Comparison of ENCODE assay signal across 8 cellular contexts in genomic region chr11:44565008-44565745, GRCh38. TPM values are rescaled to one million over a fixed set of nuclear protein-coding genes. Genes with fewer than 3 reads are reported as not detected.
DNase-seq lines count a peak whose midpoint lies in the region; ATAC-seq and TF ChIP-seq lines count a peak whose summit lies in the region.

TSS of gene CD82 (plus strand) at chr11:44565663. CDS start at chr11:44594663, 29,000 bp downstream.

- TF ChIP-seq CTCF in GM23338 (conservative IDR thresholded peaks at IDR 0.05; ENCODE audit: low read depth in 2 of 2) (no peak), fibroblast of lung (conservative IDR thresholded peaks at IDR 0.05 in 1 of 2, IDR thresholded peaks at IDR 0.05 in 1 of 2; ENCODE audit: low read depth in 1 of 2, low read length in 2 of 2) (peak in 1 of 2 donors; percentile 14)

- H3K27ac ChIP-seq in GM23338 (ENCODE audit: low read depth) = no peak within 1 kb of the TSS
- H3K27ac ChIP-seq in fibroblast of lung (ENCODE audit: insufficient read depth, low read length) = peak within 1 kb of the TSS; percentile 97

- H3K9me3 Mint-ChIP-seq in GM23338 = no peaks in the 10 kb centered on the region
- H3K9me3 Mint-ChIP-seq in naive thymus-derived CD8-positive, alpha-beta T cell = no peaks in the 10 kb centered on the region

- H2AFZ ChIP-seq in GM23338 = peak within 1 kb of the TSS; percentile 96
- peak within 1 kb of the TSS; percentile 60 for H2AFZ ChIP-seq in fibroblast of lung (ENCODE audit: low read length)

- H3K4me3 ChIP-seq in GM23338 = peak within 1 kb of the TSS; percentile 86
- peak within 1 kb of the TSS; percentile 49 to 69 (median 58) for H3K4me3 ChIP-seq in fibroblast of lung (replicated peaks in 1 of 4; ENCODE audit: control extremely low read depth in 1 of 4, insufficient read depth in 1 of 4, low read depth in 3 of 4, low read length in 4 of 4)

- peaks cover 23% of the 10 kb centered on the region for H3K4me1 ChIP-seq in GM23338 (ENCODE audit: insufficient read depth)
- peaks cover 29% of the 10 kb centered on the region for H3K4me1 ChIP-seq in fibroblast of lung (ENCODE audit: control insufficient read depth, extremely low read depth, insufficient read depth, low read length)

- H3K27me3 Mint-ChIP-seq in GM23338 (ENCODE audit: insufficient read depth, low read depth, poor library complexity) = peaks cover 22% of the 10 kb centered on the region
- H3K27me3 Mint-ChIP-seq in naive thymus-derived CD8-positive, alpha-beta T cell = no peaks in the 10 kb centered on the region

- peaks cover 22% of the 10 kb centered on the region for H3K27me3 ChIP-seq in GM23338 (ENCODE audit: insufficient read depth)
- H3K27me3 ChIP-seq in fibroblast of lung (ENCODE audit: control insufficient read depth, insufficient read depth, low read length) = no peaks in the 10 kb centered on the region

- H3K79me2 ChIP-seq in GM23338 (replicated peaks; ENCODE audit: insufficient read depth) (no peaks in the 10 kb centered on the region), fibroblast of lung (ENCODE audit: control insufficient read depth, insufficient read depth, low read length) (no peaks in the 10 kb centered on the region)

- H3K9me2 ChIP-seq in GM23338 (ENCODE audit: insufficient read depth) = no peaks in the 10 kb centered on the region

- peak; percentile 92 for ATAC-seq in GM23338
- peak; percentile 79 to 80 for ATAC-seq in naive thymus-derived CD8-positive, alpha-beta T cell

- H3K36me3 ChIP-seq in GM23338 (ENCODE audit: insufficient read depth) (no peaks in the 10 kb centered on the region), fibroblast of lung (ENCODE audit: control insufficient read depth, insufficient read depth, low read length) (no peaks in the 10 kb centered on the region)

- H3K4me2 ChIP-seq in GM23338 (peak within 1 kb of the TSS; percentile 96), fibroblast of lung (ENCODE audit: extremely low read depth, insufficient read depth, low read length) (peak within 1 kb of the TSS; percentile 92)

- H4K20me1 ChIP-seq in GM23338 (replicated peaks; ENCODE audit: insufficient read depth) (0 out of 2 replicates have a peak, but pooled peaks cover 4% of the 10 kb centered on the region), fibroblast of lung (ENCODE audit: control insufficient read depth, extremely low read depth, insufficient read depth, low read length) (no peaks in the 10 kb centered on the region)

- H3K4me1 Mint-ChIP-seq in GM23338 = peaks cover 35% of the 10 kb centered on the region
- H3K4me1 Mint-ChIP-seq in naive thymus-derived CD8-positive, alpha-beta T cell = peaks cover 23 to 67% (median 53%) of the 10 kb centered on the region in 4 donors

- H3K9me3 ChIP-seq in fibroblast of lung (ENCODE audit: control insufficient read depth, insufficient read depth, low read depth, low read length) = no peaks in the 10 kb centered on the region

- POLR2A ChIA-PET in naive thymus-derived CD8-positive, alpha-beta T cell (lab: Charles Lee) = interaction anchor here (0.9 to 4.9 kb wide), 8 partner anchors 8 to 52 kb away, joined by 3 to 68 read pairs (median 6); no protein-coding TSS in a partner anchor

- H3K27ac Mint-ChIP-seq in GM23338 = no peak within 1 kb of the TSS
- H3K27ac Mint-ChIP-seq in naive thymus-derived CD8-positive, alpha-beta T cell = peak within 1 kb of the TSS; percentile 80 to 91 (median 85)

- H3F3A ChIP-seq in GM23338 (replicated peaks; ENCODE audit: low read depth) = no peaks in the 10 kb centered on the region

- H3K9ac ChIP-seq in fibroblast of lung (ENCODE audit: insufficient read depth, low read length) = peak within 1 kb of the TSS; percentile 92

- peak within 1 kb of the TSS; percentile 67 for H3K4me3 Mint-ChIP-seq in GM23338
- peak within 1 kb of the TSS; percentile 78 to 91 (median 87) for H3K4me3 Mint-ChIP-seq in naive thymus-derived CD8-positive, alpha-beta T cell

- H3K36me3 Mint-ChIP-seq in GM23338 (ENCODE audit: low read depth) = no peaks in the 10 kb centered on the region; the same call in 2 of the 3 replicates
- H3K36me3 Mint-ChIP-seq in naive thymus-derived CD8-positive, alpha-beta T cell = no peaks in the 10 kb centered on the region

- DNase-seq in EL (peak; percentile 99), GM23338 (ENCODE audit: low spot score) (peak; percentile 100), LHCN-M2 (ENCODE audit: low read depth) (peak; percentile 98), RPMI8226 (peak; percentile 96), fibroblast of lung (ENCODE audit: low read depth in 2 of 2) (peak; percentile 97)
- peak; percentile 96 to 97 for DNase-seq in activated T-helper 1 cell treated with anti-CD3 and anti-CD28 coated beads, Interleukin-2, amount 50 U/mL, for 16 hours (ENCODE audit: low read depth in 1 of 2, low spot score in 1 of 2)
- peak; percentile 86 to 97 (median 92) for DNase-seq in naive thymus-derived CD8-positive, alpha-beta T cell
- peak; percentile 81 to 96 (median 94) for DNase-seq in stimulated activated naive CD4-positive, alpha-beta T cell (lab: John Stamatoyannopoulos, UW)

TF ChIP-seq in GM23338, 12 proteins besides CTCF, POLR2A, EP300 and RAD21:
- TF ChIP-seq REST (IDR thresholded peaks at IDR 0.05; ENCODE audit: unreplicated experiment) (no peak), JUNB (IDR thresholded peaks at IDR 0.05; ENCODE audit: unreplicated experiment) (no peak), POLR2AphosphoS5 (IDR thresholded peaks at IDR 0.05; ENCODE audit: low read depth) (0 out of 2 replicates have a peak, but pooled peaks have one; percentile 32)

RNA-seq across cellular contexts. Expression of gene CD82, which starts in this region (rescaled TPM):
- total RNA-seq in GM23338 (2014; rRNA removed; shearing (Covaris generic)) = 4.9 and 9.6 TPM in 2 replicates
- polyA plus RNA-seq in GM23338 (2016; fragmentation: Nextera tagmentation; extraction: Ambion mirVana) (4.4 and 5.5 TPM in 2 replicates), fibroblast of lung (41.5 and 54.2 TPM in 2 replicates)
- total RNA-seq in LHCN-M2 (2014; rRNA removed) (304 and 372 TPM in 2 replicates), fibroblast of lung (64.7 and 114 TPM in 2 replicates)
- 301 TPM for polyA plus RNA-seq in LHCN-M2 (2012)
- polyA plus RNA-seq in fibroblast of lung (2012) = 43.2 and 43.5 TPM in 2 replicates
- 57.7 and 59.9 TPM in 2 replicates for polyA minus RNA-seq in fibroblast of lung (ENCODE audit: low replicate concordance)
- total RNA-seq in naive thymus-derived CD8-positive, alpha-beta T cell = 10 to 100 TPM; 24.1 to 28.7 TPM
- 10 to 100 TPM; 21.1 to 29.9 (median 21.1) TPM for polyA plus RNA-seq in naive thymus-derived CD8-positive, alpha-beta T cell
